Comparison of ENCODE assay signal across 18 cellular contexts in genomic region chr4:150252306-150252705, GRCh38.
"Had no signal": no experiment of that assay in that cellular context is flagged by ENCODE, and none has a peak within 500 bp of the region (broad histone marks: within the 10 kb centered on the region; RNA-seq: fewer than 3 reads in every experiment).

No MANE protein-coding gene starts in this region.

- H3K4me3 Mint-ChIP-seq: activated CD4-positive, alpha-beta T cell treated with anti-CD3 and anti-CD28 coated beads, Interleukin-2, amount 10 ng/mL, durations not matched to agents 7 days and 5 days; activated CD8-positive, alpha-beta T cell treated with anti-CD3 and anti-CD28 coated beads, Interleukin-2, amount 10 ng/mL, durations not matched to agents 7 days and 5 days; activated T-cell treated with anti-CD3 and anti-CD28 coated beads, Interleukin-2, amount 50 U/mL, for 24 hours; effector memory CD8-positive, alpha-beta T cell; stimulated activated memory B cell treated with anti-CD40 and anti-IgM and Interleukin-4, amounts not matched to agents 10 μg/mL and 1 μg/mL and 100 μg/mL, for 72 hours had no signal

- FAIRE-seq: islet of Langerhans had no signal

- H3K36me3 Mint-ChIP-seq: stimulated activated memory B cell treated with anti-CD40 and anti-IgM and Interleukin-4, amounts not matched to agents 10 μg/mL and 1 μg/mL and 100 μg/mL, for 72 hours had no signal

- H3K4me1 Mint-ChIP-seq: activated CD4-positive, alpha-beta T cell treated with anti-CD3 and anti-CD28 coated beads, Interleukin-2, amount 10 ng/mL, durations not matched to agents 7 days and 5 days; stimulated activated memory B cell treated with anti-CD40 and anti-IgM and Interleukin-4, amounts not matched to agents 10 μg/mL and 1 μg/mL and 100 μg/mL, for 72 hours had no signal

- H3K27me3 Mint-ChIP-seq: activated CD4-positive, alpha-beta T cell treated with anti-CD3 and anti-CD28 coated beads, Interleukin-2, amount 10 ng/mL, durations not matched to agents 7 days and 5 days; stimulated activated memory B cell treated with anti-CD40 and anti-IgM and Interleukin-4, amounts not matched to agents 10 μg/mL and 1 μg/mL and 100 μg/mL, for 72 hours had no signal

- H3K27me3 ChIP-seq: foreskin keratinocyte, spleen had no signal

- H3K27ac ChIP-seq: foreskin keratinocyte, lower lobe of right lung, psoas muscle, spleen had no signal

- H3K4me1 ChIP-seq: psoas muscle, spleen had no signal

- H3K9me3 ChIP-seq: lower lobe of right lung, psoas muscle, spleen had no signal

- ATAC-seq: activated CD8-positive, alpha-beta T cell treated with anti-CD3 and anti-CD28 coated beads, Interleukin-2, amount 10 ng/mL, durations not matched to agents 7 days and 5 days; effector memory CD8-positive, alpha-beta T cell; lower lobe of right lung; psoas muscle; SK-N-SH treated with all-trans-retinoic acid at 6 μM for 48 hours had no signal

- H3K9me3 Mint-ChIP-seq: activated CD4-positive, alpha-beta T cell treated with anti-CD3 and anti-CD28 coated beads, Interleukin-2, amount 10 ng/mL, durations not matched to agents 7 days and 5 days; activated T-cell treated with anti-CD3 and anti-CD28 coated beads, Interleukin-2, amount 50 U/mL, for 24 hours; effector memory CD8-positive, alpha-beta T cell; nephron; stimulated activated memory B cell treated with anti-CD40 and anti-IgM and Interleukin-4, amounts not matched to agents 10 μg/mL and 1 μg/mL and 100 μg/mL, for 72 hours had no signal

- H3K27ac Mint-ChIP-seq: activated CD4-positive, alpha-beta T cell treated with anti-CD3 and anti-CD28 coated beads, Interleukin-2, amount 10 ng/mL, durations not matched to agents 7 days and 5 days; activated CD8-positive, alpha-beta T cell treated with anti-CD3 and anti-CD28 coated beads, Interleukin-2, amount 10 ng/mL, durations not matched to agents 7 days and 5 days; stimulated activated memory B cell treated with anti-CD40 and anti-IgM and Interleukin-4, amounts not matched to agents 10 μg/mL and 1 μg/mL and 100 μg/mL, for 72 hours had no signal

- DNase-seq: activated CD4-positive, alpha-beta T cell treated with anti-CD3 and anti-CD28 coated beads, Interleukin-2, amount 10 ng/mL, durations not matched to agents 7 days and 5 days; activated CD8-positive, alpha-beta T cell treated with anti-CD3 and anti-CD28 coated beads, Interleukin-2, amount 10 ng/mL, durations not matched to agents 7 days and 5 days; activated effector memory CD4-positive, alpha-beta T cell treated with Interleukin-2 at 50 U/mL for 16 hours; activated naive CD4-positive, alpha-beta T cell treated with anti-CD3 and anti-CD28 coated beads, Interleukin-2, amount 50 U/mL, for 16 hours; activated T-cell treated with anti-CD3 and anti-CD28 coated beads, Interleukin-2, amount 50 U/mL, for 24 hours; dermis blood vessel endothelial cell; effector memory CD8-positive, alpha-beta T cell; foreskin keratinocyte; lower lobe of right lung; psoas muscle; spleen; stimulated activated CD4-positive, alpha-beta T cell treated with anti-CD3 and anti-CD28 coated beads, Interleukin-4, amount 100 ng/mL, for 4 hours; T-helper 1 cell; T-helper 9 cell had no signal

- H3K4me3 ChIP-seq: lower lobe of right lung, psoas muscle, spleen had no signal
